Comparison of ENCODE assay signal across 16 cellular contexts in the genomic region with DNA sequence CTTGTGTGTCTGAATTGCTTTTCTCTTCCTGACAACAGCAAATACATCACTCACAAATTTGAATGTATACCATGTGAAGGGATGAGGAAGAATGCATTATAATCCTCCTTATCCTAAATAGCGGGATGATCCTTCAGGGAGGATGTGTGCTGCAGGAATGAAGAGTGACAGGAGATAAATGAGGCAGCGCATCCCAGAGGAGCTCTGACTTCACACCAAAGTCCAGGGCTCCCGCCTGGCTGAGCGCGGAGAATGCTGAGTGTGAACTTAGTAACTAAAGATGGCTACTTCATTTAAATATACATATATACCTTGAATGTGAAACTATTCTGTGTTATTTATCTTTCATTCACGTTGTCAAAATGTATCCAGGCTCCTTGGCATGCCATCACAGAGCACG.
DNase-seq lines count a peak whose midpoint lies in the region; ATAC-seq lines count a peak whose summit lies in the region.
"Had no signal": no experiment of that assay in that cellular context is flagged by ENCODE, and none has a peak within 500 bp of the region (broad histone marks: within the 10 kb centered on the region; RNA-seq: fewer than 3 reads in every experiment).

No MANE protein-coding gene starts in this region.

- peak; percentile 8 for DNase-seq in NCI-H82 (lab: John Stamatoyannopoulos, UW)
- DNase-seq in NCI-H82 treated with DMSO at 0.1 percent for 48 hours (lab: John Stamatoyannopoulos, UW; ENCODE audit: unreplicated experiment), result no peak
- peak; percentile 83 for DNase-seq in left kidney (ENCODE audit: low read depth, low spot score)
- DNase-seq in retina, result peak; percentile 33
- no peak for DNase-seq in NCI-H187 (lab: John Stamatoyannopoulos, UW)
- DNase-seq: Caco-2; CD4-positive, CD25-positive, alpha-beta regulatory T cell; CD8-positive, alpha-beta T cell; DMS 273 treated with DMSO at 0.1 percent for 48 hours; DMS79; EL; GDM1; GOT3; HFFc6 had no signal

- no peak for ATAC-seq in GM18520 (IDR thresholded peaks at IDR 0.05; ENCODE audit: unreplicated experiment)
- ATAC-seq: CD8-positive, alpha-beta T cell; GM12878 had no signal

Comparison
In these comparisons a context has a peak if more than half of its experiments do, and no peak if none do; other contexts are left out.
1. DNase-seq: peak in NCI-H82 (single experiment), left kidney (single experiment) and retina (single experiment); none in NCI-H82 treated with DMSO at 0.1 percent for 48 hours (single experiment) and NCI-H187 (0 of 2).